ENCODE assay signal across 16 cellular contexts in the genomic region with DNA sequence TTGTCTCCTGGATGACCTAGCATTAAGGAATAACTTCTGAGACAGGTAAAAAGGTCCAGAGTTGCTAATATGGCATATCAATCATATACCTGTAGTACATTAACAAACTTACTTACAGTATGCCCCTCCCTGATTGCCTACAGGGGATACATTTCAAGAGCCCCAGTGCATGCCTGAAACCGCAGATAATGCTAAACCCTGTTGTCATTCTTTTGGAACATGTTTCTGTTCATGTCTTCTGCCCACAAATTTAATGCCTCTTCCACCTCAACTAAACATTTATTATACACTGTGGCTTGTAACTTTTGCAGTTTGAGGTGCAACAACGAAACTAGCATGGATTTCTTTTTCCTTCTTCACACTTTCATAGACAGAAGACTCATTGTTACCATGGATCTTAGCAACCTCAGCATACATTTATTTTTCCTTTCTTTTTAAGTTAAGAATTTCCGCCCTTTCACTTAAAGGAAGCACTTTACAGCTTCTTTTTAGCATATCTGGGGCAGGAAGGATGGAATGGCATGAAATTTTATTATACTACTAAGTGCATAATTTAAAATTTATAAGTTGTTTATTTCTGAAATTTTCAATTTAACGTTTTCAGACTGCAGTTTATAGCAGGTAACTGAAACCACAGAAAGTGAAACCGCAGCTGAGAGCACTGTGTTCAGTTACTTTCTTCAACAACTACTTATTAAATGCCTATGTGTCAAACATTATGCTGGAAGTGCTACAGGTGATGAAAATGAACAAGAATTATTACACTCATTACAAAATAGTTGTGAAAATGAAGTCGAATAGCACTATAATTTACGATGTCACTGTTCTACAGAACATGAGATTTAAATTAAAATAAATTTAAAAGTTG. TPM values are rescaled to one million over a fixed set of nuclear protein-coding genes. Genes with fewer than 3 reads are reported as not detected.
DNase-seq lines count a peak whose midpoint lies in the region; ATAC-seq and TF ChIP-seq lines count a peak whose summit lies in the region.
"Had no signal": no experiment of that assay in that cellular context is flagged by ENCODE, and none has a peak within 500 bp of the region (broad histone marks: within the 10 kb centered on the region; RNA-seq: fewer than 3 reads in every experiment).

No MANE protein-coding gene starts in this region.

- H3K27ac Mint-ChIP-seq in T-helper 2 cell treated with Interferon-gamma antibody and Interleukin-4, amounts not matched to agents 5 μg/mL and 100 μg/mL, for 36 hours, result no peak overlapping the region
- no peak overlapping the region for H3K27ac Mint-ChIP-seq in CD4-positive, alpha-beta T cell
- H3K27ac Mint-ChIP-seq: activated CD4-positive, alpha-beta T cell treated with anti-CD3 and anti-CD28 coated beads, Interleukin-2, amount 10 ng/mL, durations not matched to agents 24 days and 14 days; naive thymus-derived CD4-positive, alpha-beta T cell had no signal

- peak; percentile 79 for ATAC-seq in GM18858 (IDR thresholded peaks at IDR 0.05; ENCODE audit: unreplicated experiment)
- peak; percentile 85 for ATAC-seq in GM21619 (IDR thresholded peaks at IDR 0.05; ENCODE audit: unreplicated experiment)
- peak; percentile 74 for ATAC-seq in HG03175 (IDR thresholded peaks at IDR 0.05; ENCODE audit: unreplicated experiment)
- no peak for ATAC-seq in CD4-positive, alpha-beta T cell (ENCODE audit: poor library complexity)
- ATAC-seq: body of pancreas; left colon; naive thymus-derived CD4-positive, alpha-beta T cell; right cardiac atrium had no signal

- CTCF ChIA-PET in CD4-positive, alpha-beta T cell (lab: Charles Lee), result no interaction called here

- no peaks in the 10 kb centered on the region for H3K9me3 ChIP-seq in CD4-positive, alpha-beta T cell (ENCODE audit: control insufficient read depth, low read length)
- H3K9me3 ChIP-seq: body of pancreas had no signal

- POLR2A ChIA-PET in CD4-positive, alpha-beta T cell (lab: Charles Lee), result no interaction called here

- no peak overlapping the region for H3K27ac ChIP-seq in CD4-positive, alpha-beta T cell (ENCODE audit: low read depth, low read length)
- H3K27ac ChIP-seq: body of pancreas had no signal

- H3K9me3 Mint-ChIP-seq in T-helper 2 cell treated with Interferon-gamma antibody and Interleukin-4, amounts not matched to agents 5 μg/mL and 100 μg/mL, for 36 hours, result no peaks in the 10 kb centered on the region
- H3K9me3 Mint-ChIP-seq in CD4-positive, alpha-beta T cell, result no peaks in the 10 kb centered on the region
- H3K9me3 Mint-ChIP-seq: activated CD4-positive, alpha-beta T cell treated with anti-CD3 and anti-CD28 coated beads, Interleukin-2, amount 10 ng/mL, durations not matched to agents 24 days and 14 days; naive thymus-derived CD4-positive, alpha-beta T cell had no signal

- intact Hi-C loops in CD4-positive, alpha-beta T cell (cut with DNase I, micrococcal nuclease), result no loop called here

- DNase-seq in RPMI8226 (peak; percentile 40), COLO829 (ENCODE audit: low spot score) (no peak), NCI-H2171 treated with DMSO at 0.1 percent for 48 hours (lab: John Stamatoyannopoulos, UW) (no peak)
- DNase-seq in T-helper 2 cell treated with Interferon-gamma antibody and Interleukin-4, amounts not matched to agents 5 μg/mL and 100 μg/mL, for 36 hours (ENCODE audit: low spot score), result no peak
- no peak for DNase-seq in CD4-positive, alpha-beta T cell
- DNase-seq: activated CD4-positive, alpha-beta T cell treated with anti-CD3 and anti-CD28 coated beads, Interleukin-2, amount 10 ng/mL, durations not matched to agents 24 days and 14 days; body of pancreas; left colon; naive thymus-derived CD4-positive, alpha-beta T cell; NCI-H187; right cardiac atrium; T-helper 1 cell had no signal

- H3K4me3 Mint-ChIP-seq in T-helper 2 cell treated with Interferon-gamma antibody and Interleukin-4, amounts not matched to agents 5 μg/mL and 100 μg/mL, for 36 hours, result no peak overlapping the region
- no peak overlapping the region for H3K4me3 Mint-ChIP-seq in CD4-positive, alpha-beta T cell
- H3K4me3 Mint-ChIP-seq: activated CD4-positive, alpha-beta T cell treated with anti-CD3 and anti-CD28 coated beads, Interleukin-2, amount 10 ng/mL, durations not matched to agents 24 days and 14 days; naive thymus-derived CD4-positive, alpha-beta T cell had no signal

- H3K36me3 Mint-ChIP-seq in T-helper 2 cell treated with Interferon-gamma antibody and Interleukin-4, amounts not matched to agents 5 μg/mL and 100 μg/mL, for 36 hours (ENCODE audit: low read depth), result no peaks in the 10 kb centered on the region
- no peaks in the 10 kb centered on the region for H3K36me3 Mint-ChIP-seq in CD4-positive, alpha-beta T cell (ENCODE audit: low read depth)
- H3K36me3 Mint-ChIP-seq: naive thymus-derived CD4-positive, alpha-beta T cell had no signal

- no peaks in the 10 kb centered on the region for H3K27me3 ChIP-seq in CD4-positive, alpha-beta T cell (ENCODE audit: control insufficient read depth, insufficient read depth, low read length)
- H3K27me3 ChIP-seq: body of pancreas had no signal

- H3K27me3 Mint-ChIP-seq in T-helper 2 cell treated with Interferon-gamma antibody and Interleukin-4, amounts not matched to agents 5 μg/mL and 100 μg/mL, for 36 hours (ENCODE audit: low read depth), result peaks cover 8% of the 10 kb centered on the region
- peaks cover 20% of the 10 kb centered on the region for H3K27me3 Mint-ChIP-seq in CD4-positive, alpha-beta T cell

- peaks cover 4% of the 10 kb centered on the region for H3K4me1 Mint-ChIP-seq in T-helper 2 cell treated with Interferon-gamma antibody and Interleukin-4, amounts not matched to agents 5 μg/mL and 100 μg/mL, for 36 hours (ENCODE audit: low read depth)
- H3K4me1 Mint-ChIP-seq in CD4-positive, alpha-beta T cell (ENCODE audit: low read depth), result no peaks in the 10 kb centered on the region

- no peak for TF ChIP-seq CTCF in CD4-positive, alpha-beta T cell (IDR thresholded peaks at IDR 0.05)

RNA-seq across cellular contexts. Expression of a gene that starts 25.3 kb away (rescaled TPM):
- not detected for total RNA-seq in CD4-positive, alpha-beta T cell
- total RNA-seq: activated CD4-positive, alpha-beta T cell treated with anti-CD3 and anti-CD28 coated beads, Interleukin-2, amount 10 ng/mL, durations not matched to agents 24 days and 14 days; body of pancreas; glomerular endothelial cell; left colon; naive thymus-derived CD4-positive, alpha-beta T cell; right cardiac atrium had no signal
